2 cellular contexts compared by ENCODE assay signal in genomic region chr4:8204576-8205227, GRCh38.
TF ChIP-seq lines count a peak whose summit lies in the region.

No MANE protein-coding gene starts in this region.

TF ChIP-seq in IMR-90, 13 proteins besides CTCF, POLR2A, EP300 and RAD21:
- TF ChIP-seq, protein P1, sequence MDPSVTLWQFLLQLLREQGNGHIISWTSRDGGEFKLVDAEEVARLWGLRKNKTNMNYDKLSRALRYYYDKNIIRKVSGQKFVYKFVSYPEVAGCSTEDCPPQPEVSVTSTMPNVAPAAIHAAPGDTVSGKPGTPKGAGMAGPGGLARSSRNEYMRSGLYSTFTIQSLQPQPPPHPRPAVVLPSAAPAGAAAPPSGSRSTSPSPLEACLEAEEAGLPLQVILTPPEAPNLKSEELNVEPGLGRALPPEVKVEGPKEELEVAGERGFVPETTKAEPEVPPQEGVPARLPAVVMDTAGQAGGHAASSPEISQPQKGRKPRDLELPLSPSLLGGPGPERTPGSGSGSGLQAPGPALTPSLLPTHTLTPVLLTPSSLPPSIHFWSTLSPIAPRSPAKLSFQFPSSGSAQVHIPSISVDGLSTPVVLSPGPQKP (IDR thresholded peaks at IDR 0.05; ENCODE audit: borderline replicate concordance, low read depth, low read length), result no peak
- no peak for TF ChIP-seq SMC3 (IDR thresholded peaks at IDR 0.05; ENCODE audit: low read depth, low read length)
- no peak for TF ChIP-seq RFX5 (IDR thresholded peaks at IDR 0.05; ENCODE audit: low read depth, low read length)
- TF ChIP-seq USF2 (IDR thresholded peaks at IDR 0.05; ENCODE audit: low read depth, low read length), result no peak
- TF ChIP-seq MAZ (IDR thresholded peaks at IDR 0.05; ENCODE audit: borderline replicate concordance, low read depth, low read length), result no peak
- no peak for TF ChIP-seq MAFK (IDR thresholded peaks at IDR 0.05; ENCODE audit: low read depth, low read length)
- no peak for TF ChIP-seq CEBPB (IDR thresholded peaks at IDR 0.05; ENCODE audit: low read depth, low read length)
- TF ChIP-seq BHLHE40 (IDR thresholded peaks at IDR 0.05; ENCODE audit: low read depth, low read length), result no peak

TF ChIP-seq in GM12878, 131 proteins besides CTCF, POLR2A, EP300 and RAD21:
- TF ChIP-seq EED (IDR thresholded peaks at IDR 0.05; ENCODE audit: low read depth) (no peak), NFXL1 (IDR thresholded peaks at IDR 0.05; ENCODE audit: borderline replicate concordance) (peak; percentile 84; the same call in 1 of the 2 replicates)
